In genomic region chr2:161204846-161205245, GRCh38 we compare ENCODE assay signal across 29 cellular contexts.
"Had no signal": no experiment of that assay in that cellular context is flagged by ENCODE, and none has a peak within 500 bp of the region (broad histone marks: within the 10 kb centered on the region; RNA-seq: fewer than 3 reads in every experiment).

No MANE protein-coding gene starts in this region.

- H3K36me3 ChIP-seq: uterus had no signal

- H2AFZ ChIP-seq: hepatocyte had no signal

- H3K27ac ChIP-seq: esophagus muscularis mucosa, gastroesophageal sphincter, hepatocyte, pancreas, psoas muscle, sigmoid colon, thoracic aorta, uterus had no signal

- H3K4me3 Mint-ChIP-seq: activated CD4-positive, alpha-beta T cell treated with anti-CD3 and anti-CD28 coated beads for 36 hours; activated naive CD4-positive, alpha-beta T cell treated with anti-CD3 and anti-CD28 coated beads for 36 hours; activated naive CD8-positive, alpha-beta T cell treated with anti-CD3 and anti-CD28 coated beads, Interleukin-2, amount 10 ng/mL, durations not matched to agents 7 days and 5 days; activated T-helper 1 cell treated with anti-CD3 and anti-CD28 coated beads, Interleukin-12 subunit alpha, Interleukin-12 subunit beta, Interleukin-2, Interleukin-4 antibody, amounts not matched to agents 30 ng/mL and 10 ng/mL and 1 ng/mL, durations not matched to agents 14 hours and 24 hours and 36 hours; mesothelial cell of epicardium; naive B cell; nephron progenitor cell; stimulated activated effector memory CD8-positive, alpha-beta T cell treated with anti-CD3 and anti-CD28 coated beads, Interleukin-12 subunit alpha, Interleukin-12 subunit beta, amount 100 ng/mL, for 72 hours; stimulated activated naive CD8-positive, alpha-beta T cell treated with anti-CD3 and anti-CD28 coated beads, Interleukin-15, Interleukin-2, amounts not matched to agents 100 ng/mL and 50 ng/mL, for 24 hours had no signal

- H3K27ac Mint-ChIP-seq: activated CD4-positive, alpha-beta T cell treated with anti-CD3 and anti-CD28 coated beads for 36 hours; activated naive CD4-positive, alpha-beta T cell treated with anti-CD3 and anti-CD28 coated beads for 36 hours; activated naive CD8-positive, alpha-beta T cell treated with anti-CD3 and anti-CD28 coated beads, Interleukin-2, amount 10 ng/mL, durations not matched to agents 7 days and 5 days; activated T-helper 1 cell treated with anti-CD3 and anti-CD28 coated beads, Interleukin-12 subunit alpha, Interleukin-12 subunit beta, Interleukin-2, Interleukin-4 antibody, amounts not matched to agents 30 ng/mL and 10 ng/mL and 1 ng/mL, durations not matched to agents 14 hours and 24 hours and 36 hours; mesothelial cell of epicardium; naive B cell; nephron progenitor cell; stimulated activated effector memory CD8-positive, alpha-beta T cell treated with anti-CD3 and anti-CD28 coated beads, Interleukin-12 subunit alpha, Interleukin-12 subunit beta, amount 100 ng/mL, for 72 hours; stimulated activated naive CD8-positive, alpha-beta T cell treated with anti-CD3 and anti-CD28 coated beads, Interleukin-15, Interleukin-2, amounts not matched to agents 100 ng/mL and 50 ng/mL, for 24 hours had no signal

- DNase-seq: activated CD4-positive, alpha-beta T cell treated with anti-CD3 and anti-CD28 coated beads for 36 hours; activated CD4-positive, alpha-beta T cell treated with anti-CD3 and anti-CD28 coated beads, Interleukin-2, amount 50 U/mL, for 4 hours; activated CD4-positive, CD25-positive, alpha-beta regulatory T cell; activated effector memory CD4-positive, alpha-beta T cell treated with anti-CD3 and anti-CD28 coated beads, Interleukin-2, amount 50 U/mL, for 16 hours; activated naive CD4-positive, alpha-beta T cell treated with anti-CD3 and anti-CD28 coated beads for 36 hours; activated naive CD8-positive, alpha-beta T cell treated with anti-CD3 and anti-CD28 coated beads, Interleukin-2, amount 10 ng/mL, durations not matched to agents 7 days and 5 days; amniotic stem cell; caudate nucleus; dermis blood vessel endothelial cell; effector CD4-positive, alpha-beta T cell; left cardiac atrium; left ventricle myocardium superior; naive B cell; nephron progenitor cell; pancreas; psoas muscle; sigmoid colon; small intestine; stimulated activated CD4-positive, alpha-beta T cell treated with anti-CD3 and anti-CD28 coated beads, Interleukin-4, amount 100 ng/mL, for 24 hours; T-helper 1 cell; uterus had no signal

- H3K9me3 ChIP-seq: esophagus muscularis mucosa, gastroesophageal sphincter, pancreas, psoas muscle, sigmoid colon, thoracic aorta, uterus had no signal

- H3K27me3 Mint-ChIP-seq: activated CD4-positive, alpha-beta T cell treated with anti-CD3 and anti-CD28 coated beads for 36 hours; activated naive CD8-positive, alpha-beta T cell treated with anti-CD3 and anti-CD28 coated beads, Interleukin-2, amount 10 ng/mL, durations not matched to agents 7 days and 5 days; naive B cell; stimulated activated naive CD8-positive, alpha-beta T cell treated with anti-CD3 and anti-CD28 coated beads, Interleukin-15, Interleukin-2, amounts not matched to agents 100 ng/mL and 50 ng/mL, for 24 hours had no signal

- H3K27me3 ChIP-seq: esophagus muscularis mucosa, gastroesophageal sphincter, hepatocyte, pancreas, sigmoid colon, uterus had no signal

- H3K4me1 ChIP-seq: pancreas, psoas muscle had no signal

- H3K4me3 ChIP-seq: esophagus muscularis mucosa, gastroesophageal sphincter, hepatocyte, pancreas, psoas muscle, sigmoid colon, thoracic aorta, uterus had no signal

- H3K4me1 Mint-ChIP-seq: mesothelial cell of epicardium, nephron progenitor cell had no signal

- H3K4me2 ChIP-seq: hepatocyte had no signal

- H3K9me3 Mint-ChIP-seq: activated naive CD4-positive, alpha-beta T cell treated with anti-CD3 and anti-CD28 coated beads for 36 hours; activated naive CD8-positive, alpha-beta T cell treated with anti-CD3 and anti-CD28 coated beads, Interleukin-2, amount 10 ng/mL, durations not matched to agents 7 days and 5 days; activated T-helper 1 cell treated with anti-CD3 and anti-CD28 coated beads, Interleukin-12 subunit alpha, Interleukin-12 subunit beta, Interleukin-2, Interleukin-4 antibody, amounts not matched to agents 30 ng/mL and 10 ng/mL and 1 ng/mL, durations not matched to agents 14 hours and 24 hours and 36 hours; mesothelial cell of epicardium; naive B cell; nephron progenitor cell; stimulated activated effector memory CD8-positive, alpha-beta T cell treated with anti-CD3 and anti-CD28 coated beads, Interleukin-12 subunit alpha, Interleukin-12 subunit beta, amount 100 ng/mL, for 72 hours; stimulated activated naive CD8-positive, alpha-beta T cell treated with anti-CD3 and anti-CD28 coated beads, Interleukin-15, Interleukin-2, amounts not matched to agents 100 ng/mL and 50 ng/mL, for 24 hours had no signal
